In genomic region chr1:72284084-72284397, GRCh38 we compare ENCODE assay signal across 9 cellular contexts. TPM values are rescaled to one million over a fixed set of nuclear protein-coding genes. Genes with fewer than 3 reads are reported as not detected.
DNase-seq lines count a peak whose midpoint lies in the region; ATAC-seq and TF ChIP-seq lines count a peak whose summit lies in the region.
"Had no signal": no experiment of that assay in that cellular context is flagged by ENCODE, and none has a peak within 500 bp of the region (broad histone marks: within the 10 kb centered on the region; RNA-seq: fewer than 3 reads in every experiment).

No MANE protein-coding gene starts in this region.

- in situ Hi-C loops in astrocyte of the spinal cord (cut with HindIII; ENCODE audit: low sequenced_read_pairs): no loop called here

- no peak for DNase-seq in heart left ventricle
- no peak for DNase-seq in Right ventricle myocardium superior
- peak; percentile 74 for DNase-seq in astrocyte of the spinal cord (ENCODE audit: low read depth, low spot score)
- no peak for DNase-seq in lower leg skin (ENCODE audit: low spot score in 2 of 2)
- DNase-seq in activated CD8-positive, alpha-beta memory T cell treated with anti-CD3 and anti-CD28 coated beads, Interleukin-2, amount 50 U/mL, for 4 hours: no peak
- DNase-seq in cortex of kidney (lab: John Stamatoyannopoulos, UW): no peak
- DNase-seq in activated CD8-positive, alpha-beta memory T cell treated with anti-CD3 and anti-CD28 coated beads for 24 hours: no peak

- H3K4me1 ChIP-seq in heart left ventricle (peaks cover 0 to 20% (median 0%) of the 10 kb centered on the region in 12 donors), urinary bladder (ENCODE audit: insufficient read depth) (no peaks in the 10 kb centered on the region)

- TF ChIP-seq CTCF in heart left ventricle (IDR thresholded peaks at IDR 0.05) (no peak), astrocyte of the spinal cord (IDR thresholded peaks at IDR 0.05; ENCODE audit: low read depth, low read length) (no peak), lower leg skin (IDR thresholded peaks at IDR 0.05) (no peak)

- H3K27ac ChIP-seq in heart left ventricle (peak overlapping the region; percentile 81 to 96 (median 91)), urinary bladder (ENCODE audit: low read depth) (peak overlapping the region; percentile 44)

- WGBS in heart left ventricle, 4 donors: 0 to 1% (median 1%) methylated on average over 7 of the region's 7 CpGs
- WGBS in lower leg skin, 2 donors: 1% methylated on average over 7 of the region's 7 CpGs
- 0% methylated on average over 7 of the region's 7 CpGs for WGBS in urinary bladder

- H3K4me3 ChIP-seq in heart left ventricle (peak overlapping the region; percentile 52 to 91 (median 70)), astrocyte of the spinal cord (ENCODE audit: low read depth, low read length) (peak overlapping the region; percentile 82), lower leg skin (ENCODE audit: low read depth, poor library complexity, severe bottlenecking) (peak overlapping the region; percentile 96), urinary bladder (ENCODE audit: low read depth, low read length) (peak overlapping the region; percentile 59)

- H3K36me3 ChIP-seq in heart left ventricle (no peaks in the 10 kb centered on the region), urinary bladder (ENCODE audit: insufficient read depth) (no peaks in the 10 kb centered on the region)

- ATAC-seq in heart left ventricle: no peak
- no peak for ATAC-seq in Right ventricle myocardium superior (ENCODE audit: poor library complexity)

- intact Hi-C loops in heart left ventricle (cut with DNase I) (no loop called here), Right ventricle myocardium superior (cut with DNase I) (no loop called here), lower leg skin (cut with DNase I; ENCODE audit: low total_unique reads) (no loop called here)

- H3K9me3 ChIP-seq in heart left ventricle: no peaks in the 10 kb centered on the region

- H3K27me3 ChIP-seq in heart left ventricle: no peaks in the 10 kb centered on the region

- TF ChIP-seq POLR2A in heart left ventricle (IDR thresholded peaks at IDR 0.05): no peak
- TF ChIP-seq POLR2A in lower leg skin (IDR thresholded peaks at IDR 0.05): no peak

RNA-seq across cellular contexts. Expression of gene NEGR1, which starts 1.7 kb away (rescaled TPM):
- total RNA-seq in heart left ventricle: 10 to 100 TPM in 2 of 9 donors, 1 to 10 TPM in 7; 3.9 to 11.3 (median 8.8) TPM
- polyA plus RNA-seq in heart left ventricle: 1 to 10 TPM; 1.7 to 2.4 TPM
- 15.7 TPM for total RNA-seq in Right ventricle myocardium superior
- 10 to 100 TPM in 1 of 4 donors, 1 to 10 TPM in 3; 4.1 to 13.6 (median 6.0) TPM for total RNA-seq in lower leg skin
- 92.3 TPM for total RNA-seq in urinary bladder
- 38.2 TPM for polyA plus RNA-seq in urinary bladder
- total RNA-seq: activated CD8-positive, alpha-beta T cell treated with anti-CD3 and anti-CD28 coated beads, Interleukin-2, amount 10 ng/mL, durations not matched to agents 7 days and 5 days had no signal
